Comparison of ENCODE assay signal across 8 cellular contexts in genomic region chr14:77707724-77708408, GRCh38. TPM values are rescaled to one million over a fixed set of nuclear protein-coding genes. Genes with fewer than 3 reads are reported as not detected.
DNase-seq lines count a peak whose midpoint lies in the region; TF ChIP-seq lines count a peak whose summit lies in the region.

Gene ALKBH1, minus strand, starts transcription at chr14:77708023. Its CDS starts 19 bp downstream, at chr14:77708004.
Gene SLIRP, plus strand, starts transcription at chr14:77708103. Its CDS starts 9 bp downstream, at chr14:77708112.

- POLR2A ChIA-PET in activated CD8-positive, alpha-beta memory T cell treated with anti-CD3 and anti-CD28 coated beads for 36 hours (lab: Charles Lee): interaction anchor here (0.7 to 1.3 kb wide), 3 partner anchors 31 to 51 kb away, joined by 3 to 5 read pairs (median 4); no protein-coding TSS in a partner anchor

- H2BK120ac ChIP-seq in mesenchymal stem cell (ENCODE audit: low read depth, low read length): no peak within 1 kb of the TSS

- no peak within 1 kb of the TSS for H2AK5ac ChIP-seq in mesenchymal stem cell (ENCODE audit: low read length, severe bottlenecking)

- peak within 1 kb of the TSS in 1 of 2 experiments; percentile 57 for H3K23ac ChIP-seq in mesenchymal stem cell (ENCODE audit: low read length in 2 of 2)

- DNase-seq in COLO829 (ENCODE audit: low spot score): peak; percentile 87
- DNase-seq in GM20000 (ENCODE audit: low spot score): peak; percentile 88
- DNase-seq in HS-5 (ENCODE audit: low read depth): peak; percentile 42
- peak; percentile 31 for DNase-seq in NK-92 (lab: John Stamatoyannopoulos, UW; ENCODE audit: unreplicated experiment)
- DNase-seq in mesenchymal stem cell: peak; percentile 90
- DNase-seq in stimulated activated CD8-positive, alpha-beta memory T cell treated with anti-CD3 and anti-CD28 coated beads, Interleukin-12 subunit alpha, Interleukin-12 subunit beta, amount 100 ng/mL, for 4 hours (ENCODE audit: low read depth): peak; percentile 71

- H3K4me3 ChIP-seq in endocrine pancreas (ENCODE audit: control insufficient read depth, insufficient read depth, low read length): peak within 1 kb of the TSS; percentile 99
- H3K4me3 ChIP-seq in mesenchymal stem cell (ENCODE audit: insufficient read depth in 1 of 2, low read depth in 1 of 2, low read length in 2 of 2): peak within 1 kb of the TSS; percentile 97 to 100

- H3K4me2 ChIP-seq in mesenchymal stem cell (ENCODE audit: low read length, poor library complexity, severe bottlenecking): peak within 1 kb of the TSS; percentile 86

- no peak for TF ChIP-seq CTCF in GM20000 (IDR thresholded peaks at IDR 0.05; ENCODE audit: extremely low read depth, missing control alignments)

- CTCF ChIA-PET in activated CD8-positive, alpha-beta memory T cell treated with anti-CD3 and anti-CD28 coated beads for 36 hours (lab: Charles Lee): interaction anchor here (0.9 to 1.5 kb wide), 2 partner anchors 33 to 249 kb away, joined by 4 read pairs; no protein-coding TSS in a partner anchor

- H3K9me3 ChIP-seq in endocrine pancreas (ENCODE audit: control insufficient read depth, low read length) (no peaks in the 10 kb centered on the region), mesenchymal stem cell (ENCODE audit: control insufficient read depth, low read length) (no peaks in the 10 kb centered on the region)

- no peaks in the 10 kb centered on the region for H3K27me3 ChIP-seq in endocrine pancreas (ENCODE audit: control insufficient read depth, insufficient read depth, low read length)
- H3K27me3 ChIP-seq in mesenchymal stem cell (ENCODE audit: control insufficient read depth in 1 of 2, insufficient read depth in 1 of 2, low read length in 2 of 2): no peaks in the 10 kb centered on the region

- peak within 1 kb of the TSS; percentile 96 for H4K8ac ChIP-seq in mesenchymal stem cell (ENCODE audit: low read length)

- H4K91ac ChIP-seq in mesenchymal stem cell (ENCODE audit: low read length): peak within 1 kb of the TSS; percentile 78

- H3K14ac ChIP-seq in mesenchymal stem cell (ENCODE audit: low read length in 2 of 2): peak within 1 kb of the TSS in 1 of 2 experiments; percentile 18

- H3K4ac ChIP-seq in mesenchymal stem cell (ENCODE audit: low read depth in 1 of 2, low read length in 2 of 2): peak within 1 kb of the TSS; percentile 28 to 91

- peaks cover 21% of the 10 kb centered on the region for H3K4me1 ChIP-seq in endocrine pancreas (ENCODE audit: control insufficient read depth, insufficient read depth, low read length)
- H3K4me1 ChIP-seq in mesenchymal stem cell (ENCODE audit: control insufficient read depth, insufficient read depth, low read depth, low read length): peaks cover 1% of the 10 kb centered on the region

- H2BK5ac ChIP-seq in mesenchymal stem cell (ENCODE audit: low read depth, low read length, poor library complexity, severe bottlenecking): peak within 1 kb of the TSS; percentile 46

- H3K9ac ChIP-seq in endocrine pancreas (ENCODE audit: control insufficient read depth, insufficient read depth, low read length) (peak within 1 kb of the TSS; percentile 92), mesenchymal stem cell (ENCODE audit: low read length) (peak within 1 kb of the TSS; percentile 95)

- WGBS in mesenchymal stem cell: 1% methylated on average over 49 of the region's 49 CpGs

- H3K36me3 ChIP-seq in endocrine pancreas (ENCODE audit: control insufficient read depth, insufficient read depth, low read length) (no peaks in the 10 kb centered on the region), mesenchymal stem cell (ENCODE audit: control insufficient read depth in 1 of 2, insufficient read depth in 2 of 2, low read depth in 1 of 2, low read length in 2 of 2) (peaks cover 13 to 40% of the 10 kb centered on the region in 2 experiments)

- H3K27ac ChIP-seq in mesenchymal stem cell (ENCODE audit: low read length, poor library complexity, severe bottlenecking): peak within 1 kb of the TSS; percentile 10

- H2BK12ac ChIP-seq in mesenchymal stem cell (ENCODE audit: low read length in 2 of 2): no peak within 1 kb of the TSS

- H2BK15ac ChIP-seq in mesenchymal stem cell (ENCODE audit: low read depth, poor library complexity, severe bottlenecking): no peak within 1 kb of the TSS

- peak within 1 kb of the TSS; percentile 76 to 82 for H3K18ac ChIP-seq in mesenchymal stem cell (ENCODE audit: low read depth in 1 of 2, low read length in 2 of 2)

- H2AFZ ChIP-seq in mesenchymal stem cell (ENCODE audit: low read depth, low read length): peak within 1 kb of the TSS; percentile 94

- peaks cover 32% of the 10 kb centered on the region for H3K79me1 ChIP-seq in mesenchymal stem cell (replicated peaks; ENCODE audit: low read length, poor library complexity, severe bottlenecking)

RNA-seq across cellular contexts. Expression of gene ALKBH1, which starts in this region (rescaled TPM):
- 10 to 100 TPM; 17.5 to 19.7 TPM for total RNA-seq in activated CD8-positive, alpha-beta memory T cell treated with anti-CD3 and anti-CD28 coated beads for 36 hours
- polyA plus RNA-seq in mesenchymal stem cell (2013, experiment 1 of 2): 8.6 TPM
- 8.4 TPM for polyA plus RNA-seq in mesenchymal stem cell (2013, experiment 2 of 2)

RNA-seq across cellular contexts. Expression of gene SLIRP, which starts in this region (rescaled TPM):
- 100 to 1,000 TPM; 169 to 171 TPM for total RNA-seq in activated CD8-positive, alpha-beta memory T cell treated with anti-CD3 and anti-CD28 coated beads for 36 hours
- polyA plus RNA-seq in mesenchymal stem cell (2013, experiment 1 of 2): 411 TPM
- polyA plus RNA-seq in mesenchymal stem cell (2013, experiment 2 of 2): 403 TPM

Comparison
In these comparisons a context has a peak if more than half of its experiments do, and no peak if none do; other contexts are left out.
1. Peak in every context shown above with its lines: DNase-seq, H3K4me3 ChIP-seq and H3K27ac ChIP-seq.
2. DNase-seq: peak in every context shown above with its lines; median percentile 90 in mesenchymal stem cell; 88 in GM20000; 87 in COLO829; 71 in stimulated activated CD8-positive, alpha-beta memory T cell treated with anti-CD3 and anti-CD28 coated beads, Interleukin-12 subunit alpha, Interleukin-12 subunit beta, amount 100 ng/mL, for 4 hours; 42 in HS-5; 31 in NK-92.